In the genomic region with DNA sequence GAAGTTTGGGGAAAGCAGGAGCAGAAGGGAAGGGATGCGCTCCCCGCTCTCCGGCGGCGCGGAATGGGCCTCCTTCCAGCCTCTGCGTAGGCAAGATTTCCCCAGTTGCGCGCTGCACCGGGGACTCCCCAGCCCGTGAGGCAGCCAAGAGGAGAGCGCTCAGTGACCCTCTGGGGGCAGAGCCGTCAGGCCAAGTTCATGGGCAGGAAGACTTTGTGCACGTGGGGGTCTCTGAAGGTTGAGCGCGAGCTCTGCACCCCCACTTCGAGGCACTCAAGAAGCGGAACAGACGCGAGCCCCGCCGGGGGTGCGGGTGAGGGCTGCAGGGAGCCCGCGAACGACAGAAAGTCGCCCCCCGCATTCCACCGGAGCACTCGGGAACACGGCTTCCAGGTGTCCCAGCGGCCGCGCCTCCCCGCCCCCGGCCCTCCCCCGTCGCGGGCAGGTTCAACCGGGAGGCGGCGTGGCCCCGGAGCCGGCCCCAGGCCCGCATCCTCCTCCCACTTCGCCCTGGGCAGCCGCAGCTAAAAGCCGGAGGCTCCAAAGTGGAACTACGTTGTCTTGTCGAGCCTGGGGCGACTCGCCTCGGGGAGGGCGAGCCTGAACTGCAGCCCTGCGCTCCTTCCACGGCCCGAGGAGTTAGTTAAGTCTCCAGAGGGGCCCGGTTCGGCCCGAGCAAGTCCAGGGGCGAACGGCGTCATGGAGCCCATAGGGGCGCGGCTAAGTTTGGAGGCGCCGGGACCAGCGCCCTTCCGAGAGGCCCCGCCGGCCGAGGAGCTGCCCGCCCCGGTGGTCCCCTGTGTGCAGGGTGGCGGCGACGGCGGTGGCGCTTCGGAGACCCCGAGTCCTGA, we compare ENCODE assay signal across 8 cellular contexts. TPM values are rescaled to one million over a fixed set of nuclear protein-coding genes. Genes with fewer than 3 reads are reported as not detected.
DNase-seq lines count a peak whose midpoint lies in the region; ATAC-seq and TF ChIP-seq lines count a peak whose summit lies in the region.

A gene (plus strand): TSS at position 555 of the 851 bp plus-strand sequence. CDS start 145 bp downstream, at position 700.

- peak; percentile 53 for DNase-seq in CD1c-positive myeloid dendritic cell (ENCODE audit: extremely low spot score)
- DNase-seq in WTC11 (ENCODE audit: low spot score): peak; percentile 44
- DNase-seq in germinal center (ENCODE audit: low spot score): peak; percentile 40
- DNase-seq in superior temporal gyrus (ENCODE audit: extremely low spot score): no peak
- DNase-seq in NCI-H345 treated with DMSO at 0.1 percent for 48 hours (lab: John Stamatoyannopoulos, UW; ENCODE audit: unreplicated experiment): no peak

- POLR2A ChIA-PET in WTC11 (lab: Charles Lee): no interaction called here

- ATAC-seq in GM19452 (IDR thresholded peaks at IDR 0.05; ENCODE audit: unreplicated experiment) (peak; percentile 51), WTC11 (peak; percentile 23)

- CTCF ChIA-PET in WTC11 (lab: Charles Lee): interaction anchor here (0.7 to 2.6 kb wide), 9 partner anchors 10 to 323 kb away, joined by 3 to 17 read pairs (median 4); no protein-coding TSS in a partner anchor

- peaks cover 73% of the 10 kb centered on the region for H3K27me3 Mint-ChIP-seq in WTC11 (ENCODE audit: low read depth)

- H3K27me3 ChIP-seq in HUES6 (ENCODE audit: control insufficient read depth, insufficient read depth, low read length) (peaks cover 67% of the 10 kb centered on the region), neutrophil (peaks cover 89% of the 10 kb centered on the region)

- H3K36me3 ChIP-seq in HUES6 (ENCODE audit: control insufficient read depth, insufficient read depth, low read length) (no peaks in the 10 kb centered on the region), neutrophil (no peaks in the 10 kb centered on the region)

- peaks cover 10% of the 10 kb centered on the region for H3K4me1 Mint-ChIP-seq in WTC11

- H3K4me3 ChIP-seq in HUES6 (ENCODE audit: low read depth, low read length): peak within 1 kb of the TSS; percentile 62
- peak within 1 kb of the TSS; percentile 46 to 49 for H3K4me3 ChIP-seq in neutrophil (ENCODE audit: low read depth in 1 of 2, low read length in 1 of 2)

- H3K9me3 Mint-ChIP-seq in WTC11: peaks cover 1% of the 10 kb centered on the region; the same call in 1 of the 2 replicates

- no peaks in the 10 kb centered on the region for H3K9me3 ChIP-seq in HUES6 (ENCODE audit: control insufficient read depth, insufficient read depth, low read depth, low read length)
- H3K9me3 ChIP-seq in neutrophil: no peaks in the 10 kb centered on the region

- no peak within 1 kb of the TSS for H3K27ac ChIP-seq in HUES6 (ENCODE audit: low read depth, low read length)
- H3K27ac ChIP-seq in neutrophil: no peak within 1 kb of the TSS

- TF ChIP-seq CTCF in WTC11 (IDR thresholded peaks at IDR 0.05) (no peak), neutrophil (IDR thresholded peaks at IDR 0.05) (no peak)

- H3K9ac ChIP-seq in HUES6 (ENCODE audit: low read length): peak within 1 kb of the TSS; percentile 44

- no peaks in the 10 kb centered on the region for H3K36me3 Mint-ChIP-seq in WTC11

- H3K27ac Mint-ChIP-seq in WTC11: no peak within 1 kb of the TSS

- H3K4me3 Mint-ChIP-seq in WTC11: peak within 1 kb of the TSS; percentile 79

- H3K4me1 ChIP-seq in HUES6 (ENCODE audit: control insufficient read depth, insufficient read depth, low read length): peaks cover 13% of the 10 kb centered on the region
- H3K4me1 ChIP-seq in neutrophil (ENCODE audit: control insufficient read depth in 1 of 2, insufficient read depth in 1 of 2, low read depth in 1 of 2, low read length in 1 of 2): peaks cover 17 to 24% of the 10 kb centered on the region in 2 experiments

TF ChIP-seq in WTC11, 78 proteins besides CTCF, POLR2A, EP300 and RAD21:
- TF ChIP-seq, protein P1, sequence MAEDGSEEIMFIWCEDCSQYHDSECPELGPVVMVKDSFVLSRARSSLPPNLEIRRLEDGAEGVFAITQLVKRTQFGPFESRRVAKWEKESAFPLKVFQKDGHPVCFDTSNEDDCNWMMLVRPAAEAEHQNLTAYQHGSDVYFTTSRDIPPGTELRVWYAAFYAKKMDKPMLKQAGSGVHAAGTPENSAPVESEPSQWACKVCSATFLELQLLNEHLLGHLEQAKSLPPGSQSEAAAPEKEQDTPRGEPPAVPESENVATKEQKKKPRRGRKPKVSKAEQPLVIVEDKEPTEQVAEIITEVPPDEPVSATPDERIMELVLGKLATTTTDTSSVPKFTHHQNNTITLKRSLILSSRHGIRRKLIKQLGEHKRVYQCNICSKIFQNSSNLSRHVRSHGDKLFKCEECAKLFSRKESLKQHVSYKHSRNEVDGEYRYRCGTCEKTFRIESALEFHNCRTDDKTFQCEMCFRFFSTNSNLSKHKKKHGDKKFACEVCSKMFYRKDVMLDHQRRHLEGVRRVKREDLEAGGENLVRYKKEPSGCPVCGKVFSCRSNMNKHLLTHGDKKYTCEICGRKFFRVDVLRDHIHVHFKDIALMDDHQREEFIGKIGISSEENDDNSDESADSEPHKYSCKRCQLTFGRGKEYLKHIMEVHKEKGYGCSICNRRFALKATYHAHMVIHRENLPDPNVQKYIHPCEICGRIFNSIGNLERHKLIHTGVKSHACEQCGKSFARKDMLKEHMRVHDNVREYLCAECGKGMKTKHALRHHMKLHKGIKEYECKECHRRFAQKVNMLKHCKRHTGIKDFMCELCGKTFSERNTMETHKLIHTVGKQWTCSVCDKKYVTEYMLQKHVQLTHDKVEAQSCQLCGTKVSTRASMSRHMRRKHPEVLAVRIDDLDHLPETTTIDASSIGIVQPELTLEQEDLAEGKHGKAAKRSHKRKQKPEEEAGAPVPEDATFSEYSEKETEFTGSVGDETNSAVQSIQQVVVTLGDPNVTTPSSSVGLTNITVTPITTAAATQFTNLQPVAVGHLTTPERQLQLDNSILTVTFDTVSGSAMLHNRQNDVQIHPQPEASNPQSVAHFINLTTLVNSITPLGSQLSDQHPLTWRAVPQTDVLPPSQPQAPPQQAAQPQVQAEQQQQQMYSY (CRISPR knock-in tag; IDR thresholded peaks at IDR 0.05): peak; percentile 33; the same call in 1 of the 2 replicates
- TF ChIP-seq, protein P2, sequence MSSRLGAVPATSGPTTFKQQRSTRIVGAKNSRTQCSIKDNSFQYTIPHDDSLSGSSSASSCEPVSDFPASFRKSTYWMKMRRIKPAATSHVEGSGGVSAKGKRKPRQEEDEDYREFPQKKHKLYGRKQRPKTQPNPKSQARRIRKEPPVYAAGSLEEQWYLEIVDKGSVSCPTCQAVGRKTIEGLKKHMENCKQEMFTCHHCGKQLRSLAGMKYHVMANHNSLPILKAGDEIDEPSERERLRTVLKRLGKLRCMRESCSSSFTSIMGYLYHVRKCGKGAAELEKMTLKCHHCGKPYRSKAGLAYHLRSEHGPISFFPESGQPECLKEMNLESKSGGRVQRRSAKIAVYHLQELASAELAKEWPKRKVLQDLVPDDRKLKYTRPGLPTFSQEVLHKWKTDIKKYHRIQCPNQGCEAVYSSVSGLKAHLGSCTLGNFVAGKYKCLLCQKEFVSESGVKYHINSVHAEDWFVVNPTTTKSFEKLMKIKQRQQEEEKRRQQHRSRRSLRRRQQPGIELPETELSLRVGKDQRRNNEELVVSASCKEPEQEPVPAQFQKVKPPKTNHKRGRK (CRISPR knock-in tag; IDR thresholded peaks at IDR 0.05; ENCODE audit: borderline replicate concordance): no peak
- TF ChIP-seq ZNF138 (CRISPR knock-in tag; conservative IDR thresholded peaks at IDR 0.05): 0 out of 2 replicates have a peak, but pooled peaks have one; percentile 57

RNA-seq across cellular contexts. Expression of the gene that starts here (rescaled TPM):
- 0.15 to 0.48 TPM (median 0.48 TPM) in 3 replicates for total RNA-seq in WTC11 (2021)

Comparison
In these comparisons a context has a peak if more than half of its experiments do, and no peak if none do; other contexts are left out.
1. Peak in DNase-seq and ATAC-seq in WTC11; RNA of the gene not detected or under 1 TPM.
2. DNase-seq: peak in CD1c-positive myeloid dendritic cell (single experiment) and germinal center (single experiment); none in superior temporal gyrus (single experiment) and NCI-H345 treated with DMSO at 0.1 percent for 48 hours (single experiment).